8 cellular contexts compared by ENCODE assay signal in genomic region chr1:59013276-59013927, GRCh38.
DNase-seq lines count a peak whose midpoint lies in the region; ATAC-seq, FAIRE-seq and TF ChIP-seq lines count a peak whose summit lies in the region.

No MANE protein-coding gene starts in this region.

- DNase-seq in activated naive CD8-positive, alpha-beta T cell treated with anti-CD3 and anti-CD28 coated beads, Interleukin-2, amount 50 U/mL, for 24 hours: no peak
- DNase-seq in stomach (peak; percentile 57), H54 (ENCODE audit: insufficient read length, low spot score) (no peak), BE2C (no peak), NCI-H1105 (lab: John Stamatoyannopoulos, UW) (no peak)

- H3K4me1 ChIP-seq in iPS-20b (ENCODE audit: insufficient read depth, low read length): peaks cover 25% of the 10 kb centered on the region
- H3K4me1 ChIP-seq in stomach: peaks cover 14 to 34% (median 22%) of the 10 kb centered on the region in 4 donors
- peaks cover under 1% of the 10 kb centered on the region for H3K4me1 ChIP-seq in BE2C

- H3K36me3 ChIP-seq in iPS-20b (ENCODE audit: insufficient read depth, low read depth, low read length) (no peaks in the 10 kb centered on the region), stomach (no peaks in the 10 kb centered on the region), BE2C (no peaks in the 10 kb centered on the region)

- intact Hi-C loops in stomach (cut with DNase I; ENCODE audit: low total_unique reads): no loop called here

- H3K4me3 Mint-ChIP-seq in activated naive CD8-positive, alpha-beta T cell treated with anti-CD3 and anti-CD28 coated beads, Interleukin-2, amount 50 U/mL, for 24 hours: no peak overlapping the region

- FAIRE-seq in H54 (lab: Jason Lieb, UNC): no peak

- peak; percentile 63 for ATAC-seq in GM18907 (IDR thresholded peaks at IDR 0.05; ENCODE audit: unreplicated experiment)
- peak; percentile 55 for ATAC-seq in HG02884 (IDR thresholded peaks at IDR 0.05; ENCODE audit: unreplicated experiment)
- peak; percentile 42 for ATAC-seq in activated naive CD8-positive, alpha-beta T cell treated with anti-CD3 and anti-CD28 coated beads, Interleukin-2, amount 50 U/mL, for 24 hours

- TF ChIP-seq EP300 in stomach (IDR thresholded peaks at IDR 0.05): no peak

- peak overlapping the region; percentile 57 for H3K27ac ChIP-seq in iPS-20b (ENCODE audit: low read length)
- peak overlapping the region; percentile 55 to 89 (median 81) for H3K27ac ChIP-seq in stomach

- H3K4me3 ChIP-seq in iPS-20b (ENCODE audit: low read length) (peak overlapping the region; percentile 36; the same call in 1 of the 2 replicates), stomach (peak overlapping the region in 2 of 4 donors; percentile 3 to 24), BE2C (ENCODE audit: low read depth, low read length) (no peak overlapping the region)

- TF ChIP-seq POLR2A in stomach (IDR thresholded peaks at IDR 0.05) (no peak), H54 (IDR thresholded peaks at IDR 0.05; ENCODE audit: low read depth, low read length) (no peak)

- H3K4me1 Mint-ChIP-seq in activated naive CD8-positive, alpha-beta T cell treated with anti-CD3 and anti-CD28 coated beads, Interleukin-2, amount 50 U/mL, for 24 hours: peaks cover 40% of the 10 kb centered on the region

- no peaks in the 10 kb centered on the region for H3K36me3 Mint-ChIP-seq in activated naive CD8-positive, alpha-beta T cell treated with anti-CD3 and anti-CD28 coated beads, Interleukin-2, amount 50 U/mL, for 24 hours (ENCODE audit: low read depth)

- H3K9me3 ChIP-seq in iPS-20b (ENCODE audit: insufficient read depth, low read depth, low read length): no peaks in the 10 kb centered on the region
- H3K9me3 ChIP-seq in stomach: no peaks in the 10 kb centered on the region
- no peaks in the 10 kb centered on the region for H3K9me3 ChIP-seq in BE2C

- H3K27me3 ChIP-seq in iPS-20b (ENCODE audit: insufficient read depth, low read length) (0 out of 2 replicates have a peak, but pooled peaks cover 4% of the 10 kb centered on the region), stomach (no peaks in the 10 kb centered on the region), BE2C (no peaks in the 10 kb centered on the region)

- peak overlapping the region; percentile 55; the same call in 1 of the 2 replicates for H3K9ac ChIP-seq in iPS-20b (ENCODE audit: low read depth, low read length)

- H3K27ac Mint-ChIP-seq in activated naive CD8-positive, alpha-beta T cell treated with anti-CD3 and anti-CD28 coated beads, Interleukin-2, amount 50 U/mL, for 24 hours: peak overlapping the region; percentile 62

- H3K27me3 Mint-ChIP-seq in activated naive CD8-positive, alpha-beta T cell treated with anti-CD3 and anti-CD28 coated beads, Interleukin-2, amount 50 U/mL, for 24 hours: no peaks in the 10 kb centered on the region

- TF ChIP-seq CTCF in stomach (IDR thresholded peaks at IDR 0.05): no peak
- TF ChIP-seq CTCF in BE2C (IDR thresholded peaks at IDR 0.05; ENCODE audit: low read depth, low read length): no peak

- WGBS in stomach, 5 donors: 11 to 18% (median 14%) methylated on average over 16 of the region's 16 CpGs

- H3K9me3 Mint-ChIP-seq in activated naive CD8-positive, alpha-beta T cell treated with anti-CD3 and anti-CD28 coated beads, Interleukin-2, amount 50 U/mL, for 24 hours: no peaks in the 10 kb centered on the region
